In genomic region chr10:58457761-58458616, GRCh38 we compare ENCODE assay signal across 11 cellular contexts. TPM values are rescaled to one million over a fixed set of nuclear protein-coding genes. Genes with fewer than 3 reads are reported as not detected.
DNase-seq lines count a peak whose midpoint lies in the region; ATAC-seq, FAIRE-seq and TF ChIP-seq lines count a peak whose summit lies in the region.
"Had no signal": no experiment of that assay in that cellular context is flagged by ENCODE, and none has a peak within 500 bp of the region (broad histone marks: within the 10 kb centered on the region; RNA-seq: fewer than 3 reads in every experiment).

No MANE protein-coding gene starts in this region.

- peak overlapping the region; percentile 80; the same call in 1 of the 2 replicates for H3K4me2 ChIP-seq in IMR-90 (ENCODE audit: low read depth, low read length)
- H3K4me2 ChIP-seq in HepG2 (ENCODE audit: low read depth, low read length), result peak overlapping the region; percentile 47

- H3K27me3 ChIP-seq in IMR-90 (ENCODE audit: control insufficient read depth, insufficient read depth, low read length), result no peaks in the 10 kb centered on the region
- no peaks in the 10 kb centered on the region; a peak in 1 of 5 replicates for H3K27me3 ChIP-seq in HepG2 (ENCODE audit: control insufficient read depth in 1 of 2, insufficient read depth in 2 of 2, low read length in 2 of 2)

- H3K79me2 ChIP-seq in HepG2 (ENCODE audit: insufficient read depth, low read length), result no peaks in the 10 kb centered on the region

- peak; percentile 94 for ATAC-seq in IMR-90 (ENCODE audit: low read depth)
- ATAC-seq in HepG2, result peak; percentile 67
- ATAC-seq: activated CD8-positive, alpha-beta T cell treated with anti-CD3 and anti-CD28 coated beads, Interleukin-2, amount 10 ng/mL, durations not matched to agents 7 days and 5 days; T-cell had no signal

- H2BK5ac ChIP-seq in IMR-90 (ENCODE audit: low read depth, low read length, poor library complexity, severe bottlenecking), result peak overlapping the region; percentile 91

- peak; percentile 56 for FAIRE-seq in HepG2 (lab: Jason Lieb, UNC)

- intact Hi-C loops in IMR-90 (cut with micrococcal nuclease) (loop anchor here (1.0 to 2.0 kb wide), 2 partner anchors 23 to 55 kb away; partner anchors contain the start of gene BICC1), HepG2 (cut with micrococcal nuclease; ENCODE audit: unreplicated experiment) (no loop called here)

- H3K56ac ChIP-seq in IMR-90 (ENCODE audit: extremely low read depth, insufficient read depth, low read length), result peak overlapping the region; percentile 69

- TF ChIP-seq RAD21 in IMR-90 (IDR thresholded peaks at IDR 0.05; ENCODE audit: low read length) (no peak), HepG2 (CRISPR knock-in tag; IDR thresholded peaks at IDR 0.05) (no peak)

- peak overlapping the region; percentile 82; the same call in 1 of the 3 replicates for H2BK15ac ChIP-seq in IMR-90 (ENCODE audit: low read depth, low read length)

- TF ChIP-seq EP300 in HepG2 (IDR thresholded peaks at IDR 0.05; ENCODE audit: low read depth in 2 of 2, low read length in 2 of 2) (peak in 1 of 2 experiments; percentile 86; a peak in 2 of 4 replicates), HepG2 (CRISPR knock-in tag; IDR thresholded peaks at IDR 0.05; ENCODE audit: borderline replicate concordance) (peak; percentile 51; the same call in 1 of the 2 replicates)

- TF ChIP-seq POLR2A in IMR-90 (IDR thresholded peaks at IDR 0.05; ENCODE audit: low read depth, low read length) (no peak), HepG2 (IDR thresholded peaks at IDR 0.05; ENCODE audit: insufficient read depth in 1 of 2, low read depth in 2 of 2, low read length in 2 of 2) (no peak)

- POLR2A ChIA-PET in IMR-90 (lab: Charles Lee; ENCODE audit: unreplicated experiment), result no interaction called here
- POLR2A ChIA-PET in HepG2 (lab: Yijun Ruan, JAX), result interaction anchor here (1.4 kb wide), 1 partner anchor 10 kb away, joined by 20 read pairs; no protein-coding TSS in a partner anchor

- TF ChIP-seq CTCF in IMR-90 (conservative IDR thresholded peaks at IDR 0.05; ENCODE audit: low read depth, low read length) (no peak), HepG2 (CRISPR knock-in tag; IDR thresholded peaks at IDR 0.05) (no peak)

- H3K79me1 ChIP-seq in IMR-90 (ENCODE audit: low read depth in 1 of 2, low read length in 2 of 2), result no peaks in the 10 kb centered on the region

- H2AFZ ChIP-seq in IMR-90 (replicated peaks; ENCODE audit: low read length, poor library complexity) (peak overlapping the region; percentile 29), HepG2 (ENCODE audit: low read length) (no peak overlapping the region)

- H4K91ac ChIP-seq in IMR-90 (ENCODE audit: insufficient read depth, low read depth, low read length), result peak overlapping the region; percentile 11; the same call in 1 of the 2 replicates

- peak overlapping the region; percentile 96; the same call in 1 of the 2 replicates for H3K18ac ChIP-seq in IMR-90 (ENCODE audit: low read depth, low read length)

- H4K5ac ChIP-seq in IMR-90 (ENCODE audit: low read depth, low read length), result peak overlapping the region; percentile 15; the same call in 1 of the 2 replicates

- H3K27ac ChIP-seq in IMR-90 (ENCODE audit: insufficient read depth, low read length) (peak overlapping the region; percentile 95), caudate nucleus (ENCODE audit: low read depth, low read length) (peak overlapping the region; percentile 62), HepG2 (ENCODE audit: extremely low read length, insufficient read depth, low read length) (peak overlapping the region; percentile 45), urinary bladder (ENCODE audit: low read depth) (peak overlapping the region; percentile 50)

- H3K9ac ChIP-seq in IMR-90 (ENCODE audit: low read depth, low read length) (no peak overlapping the region), HepG2 (ENCODE audit: insufficient read depth, low read depth, low read length) (peak overlapping the region; percentile 36; the same call in 1 of the 2 replicates)

- peak overlapping the region; percentile 69; the same call in 1 of the 2 replicates for H3K4ac ChIP-seq in IMR-90 (ENCODE audit: low read depth, low read length)

- peaks cover 2% of the 10 kb centered on the region; the same call in 1 of the 2 replicates for H3K9me1 ChIP-seq in IMR-90 (ENCODE audit: insufficient read depth, low read length)

- H2AK9ac ChIP-seq in IMR-90 (replicated peaks; ENCODE audit: low read depth, low read length, poor library complexity), result no peak overlapping the region

- in situ Hi-C loops in IMR-90 (cut with MboI; ENCODE audit: low sequenced_read_pairs) (no loop called here), HepG2 (cut with HindIII; ENCODE audit: extremely low pct_ligation_motif_present, low pct_unique_long_range_greater_than_20kb) (no loop called here)

- H4K20me1 ChIP-seq in IMR-90 (ENCODE audit: insufficient read depth, low read length), result peaks cover 6% of the 10 kb centered on the region; the same call in 1 of the 2 replicates
- no peaks in the 10 kb centered on the region for H4K20me1 ChIP-seq in HepG2 (ENCODE audit: insufficient read depth, low read length)

- no peak overlapping the region for H3K4me3 ChIP-seq in IMR-90 (ENCODE audit: insufficient read depth, low read depth, low read length)
- H3K4me3 ChIP-seq in HepG2 (replicated peaks in 1 of 3; ENCODE audit: insufficient read depth in 1 of 3, low read depth in 2 of 3, low read length in 3 of 3), result no peak overlapping the region
- H3K4me3 ChIP-seq in urinary bladder (ENCODE audit: low read depth, low read length), result no peak overlapping the region

- H3K14ac ChIP-seq in IMR-90 (replicated peaks; ENCODE audit: low read depth, low read length), result no peak overlapping the region

- 0% methylated on average over 1 of the region's 3 CpGs; no CpG with 5 or more reads in 1 of the 2 experiments for WGBS in IMR-90 (ENCODE audit: extremely low coverage in 2 of 2, insufficient read length in 1 of 2), 2 experiments
- 8% methylated on average over 3 of the region's 3 CpGs for WGBS in HepG2 (ENCODE audit: low lambda C conversion rate)
- WGBS in urinary bladder, result 17% methylated on average over 3 of the region's 3 CpGs

- no peaks in the 10 kb centered on the region for H3K36me3 ChIP-seq in IMR-90 (ENCODE audit: control insufficient read depth, insufficient read depth, low read length)
- H3K36me3 ChIP-seq in HepG2 (replicated peaks in 1 of 2; ENCODE audit: control insufficient read depth in 1 of 2, insufficient read depth in 2 of 2, low read length in 2 of 2), result no peaks in the 10 kb centered on the region
- no peaks in the 10 kb centered on the region for H3K36me3 ChIP-seq in urinary bladder (ENCODE audit: insufficient read depth)

- peak overlapping the region; percentile 69 for H2BK20ac ChIP-seq in IMR-90 (ENCODE audit: low read depth, low read length)

- dilution Hi-C loops in IMR-90 (cut with HindIII; ENCODE audit: low sequenced_read_pairs, unreplicated experiment), result no loop called here

- no peak overlapping the region for H2AK5ac ChIP-seq in IMR-90 (ENCODE audit: low read depth, low read length)

- CTCF ChIA-PET in IMR-90 (lab: Yijun Ruan, JAX) (interaction anchor here (0.6 kb wide), 1 partner anchor 19 kb away, joined by 6 read pairs; no protein-coding TSS in a partner anchor), HepG2 (lab: Yijun Ruan, JAX; ENCODE audit: low intra/inter-chr PET ratio, low total read pairs) (no interaction called here)

- peak overlapping the region; percentile 34 to 61; a peak in 2 of 4 replicates for H4K8ac ChIP-seq in IMR-90 (ENCODE audit: low read depth in 2 of 2, low read length in 2 of 2)

- H2BK120ac ChIP-seq in IMR-90 (ENCODE audit: low read depth, low read length), result peak overlapping the region; percentile 83

- peak overlapping the region; percentile 64; the same call in 1 of the 2 replicates for H3K23ac ChIP-seq in IMR-90 (ENCODE audit: low read depth, low read length)

- DNase-seq in IMR-90, result peak; percentile 98
- no peak for DNase-seq in caudate nucleus (lab: John Stamatoyannopoulos, UW)
- peak; percentile 92 for DNase-seq in HepG2 (ENCODE audit: low spot score)
- no peak for DNase-seq in stimulated activated CD4-positive, alpha-beta T cell treated with anti-CD3 and anti-CD28 coated beads, Interleukin-4, amount 100 ng/mL, for 1 hour
- no peak for DNase-seq in effector CD4-positive, alpha-beta T cell
- no peak for DNase-seq in SK-N-DZ (ENCODE audit: low spot score)
- DNase-seq: activated CD8-positive, alpha-beta T cell treated with anti-CD3 and anti-CD28 coated beads, Interleukin-2, amount 10 ng/mL, durations not matched to agents 7 days and 5 days; foreskin melanocyte; NCI-H510A treated with DMSO at 0.1 percent for 48 hours; T-cell had no signal

- BruUV-seq in IMR-90 (replicated peaks; lab: Mats Ljungman, UMichigan), result no TSS peak
- no TSS peak for BruUV-seq in HepG2 (replicated peaks; lab: Mats Ljungman, UMichigan)

- H3K9me3 ChIP-seq in IMR-90 (ENCODE audit: control insufficient read depth, insufficient read depth, low read length) (no peaks in the 10 kb centered on the region), HepG2 (ENCODE audit: low read length) (0 out of 2 replicates have a peak, but pooled peaks cover 5% of the 10 kb centered on the region)

- H3K4me1 ChIP-seq in IMR-90 (ENCODE audit: control insufficient read depth, insufficient read depth, low read length) (peaks cover 7% of the 10 kb centered on the region), HepG2 (ENCODE audit: insufficient read depth, low read length) (peaks cover 44% of the 10 kb centered on the region), urinary bladder (ENCODE audit: insufficient read depth) (no peaks in the 10 kb centered on the region)

RNA-seq across cellular contexts. Expression of gene BICC1, which starts 54.7 kb away (rescaled TPM):
- total RNA-seq in IMR-90 (2012; rRNA removed), result 38.9 and 42.5 TPM in 2 replicates
- 5.1 and 5.7 TPM in 2 replicates for polyA plus RNA-seq in IMR-90 (2012; rRNA removed)
- polyA plus RNA-seq in IMR-90 (2012; cell fraction: cytosol; rRNA removed), result 2.4 and 3.0 TPM in 2 replicates
- polyA plus RNA-seq in IMR-90 (2012; cell fraction: nucleus; rRNA removed; ENCODE audit: low replicate concordance), result 1.6 and 8.7 TPM in 2 replicates
- 0.15 and 0.18 TPM in 2 replicates for total RNA-seq in HepG2 (2016; rRNA removed; fragmentation: Illumina TruSeq; extraction: Trizol)
- not detected in 2 replicates for total RNA-seq in HepG2 (2016; cell fraction: cytosol; rRNA removed; fragmentation: Illumina TruSeq; extraction: Trizol; ENCODE audit: low read depth)
- 0.16 and 0.28 TPM in 2 replicates for total RNA-seq in HepG2 (2016; cell fraction: insoluble cytoplasmic fraction; rRNA removed; fragmentation: Illumina TruSeq; extraction: Trizol)
- total RNA-seq in HepG2 (2016; cell fraction: membrane; rRNA removed; fragmentation: Illumina TruSeq; extraction: Trizol), result 0.03 and 0.06 TPM in 2 replicates
- 0.13 and 0.40 TPM in 2 replicates for total RNA-seq in HepG2 (2016; cell fraction: nucleus; rRNA removed; fragmentation: Illumina TruSeq; extraction: Trizol)
- 1.3 and 1.5 TPM in 2 replicates for polyA plus RNA-seq in HepG2 (2011; rRNA removed)
- 0.98 and 1.2 TPM in 2 replicates for polyA plus RNA-seq in HepG2 (2011; cell fraction: cytosol; rRNA removed)
- 1.0 and 1.8 TPM in 2 replicates for polyA plus RNA-seq in HepG2 (2011; cell fraction: nucleus; rRNA removed)
- polyA plus RNA-seq in HepG2 (2012), result 2.1 and 4.0 TPM in 2 replicates
- polyA plus RNA-seq in HepG2 (2016; cell fraction: cytosol; fragmentation: Illumina TruSeq; extraction: Trizol; ENCODE audit: low read depth), result not detected in 2 replicates
- polyA plus RNA-seq in HepG2 (2016; cell fraction: insoluble cytoplasmic fraction; fragmentation: Illumina TruSeq; extraction: Trizol; ENCODE audit: low read depth), result 0.14 and 0.22 TPM in 2 replicates
- polyA plus RNA-seq in HepG2 (2016; cell fraction: membrane; fragmentation: Illumina TruSeq; extraction: Trizol; ENCODE audit: low read depth), result 0.05 and 0.06 TPM in 2 replicates
- polyA plus RNA-seq in HepG2 (2016; cell fraction: nucleus; fragmentation: Illumina TruSeq; extraction: Trizol; ENCODE audit: insufficient read depth, low read depth), result 0.11 TPM in 2 replicates
- 8.3 and 12.6 TPM in 2 replicates for polyA minus RNA-seq in HepG2 (2011; rRNA and poly(A)+ RNA removed; ENCODE audit: low replicate concordance)
- 4.4 and 6.9 TPM in 2 replicates for polyA minus RNA-seq in HepG2 (2011; cell fraction: cytosol; rRNA and poly(A)+ RNA removed)
- polyA minus RNA-seq in HepG2 (2011; cell fraction: nucleus; rRNA and poly(A)+ RNA removed), result 10.0 and 10.9 TPM in 2 replicates
- total RNA-seq in urinary bladder, result 45.3 TPM
- 5.7 TPM for polyA plus RNA-seq in urinary bladder
- 2.8 and 3.1 TPM in 2 replicates for polyA plus RNA-seq in SK-N-DZ (2014; cell fraction: cytosol; rRNA removed)
- polyA plus RNA-seq in SK-N-DZ (2014; cell fraction: nucleus; rRNA removed), result 3.3 and 3.9 TPM in 2 replicates
- total RNA-seq: activated CD8-positive, alpha-beta T cell treated with anti-CD3 and anti-CD28 coated beads, Interleukin-2, amount 10 ng/mL, durations not matched to agents 7 days and 5 days had no signal

Comparison
In these comparisons a context has a peak if more than half of its experiments do, and no peak if none do; other contexts are left out.
1. DNase-seq: peak in IMR-90 (single experiment) and HepG2 (single experiment); none in caudate nucleus (0 of 61), stimulated activated CD4-positive, alpha-beta T cell treated with anti-CD3 and anti-CD28 coated beads, Interleukin-4, amount 100 ng/mL, for 1 hour (single experiment), effector CD4-positive, alpha-beta T cell (single experiment) and SK-N-DZ (single experiment).
2. H3K27ac ChIP-seq: peak in every context shown above with its lines; median percentile 95 in IMR-90; 62 in caudate nucleus; 50 in urinary bladder; 45 in HepG2.
3. RNA of gene BICC1, which starts 54.7 kb away (total RNA-seq): 45.3 TPM in urinary bladder (single experiment) and 38.9 to 42.5 TPM in IMR-90; 0.03 to 0.40 TPM in HepG2; every median in the first group is over 10 times any median in the second.